In the genomic region with DNA sequence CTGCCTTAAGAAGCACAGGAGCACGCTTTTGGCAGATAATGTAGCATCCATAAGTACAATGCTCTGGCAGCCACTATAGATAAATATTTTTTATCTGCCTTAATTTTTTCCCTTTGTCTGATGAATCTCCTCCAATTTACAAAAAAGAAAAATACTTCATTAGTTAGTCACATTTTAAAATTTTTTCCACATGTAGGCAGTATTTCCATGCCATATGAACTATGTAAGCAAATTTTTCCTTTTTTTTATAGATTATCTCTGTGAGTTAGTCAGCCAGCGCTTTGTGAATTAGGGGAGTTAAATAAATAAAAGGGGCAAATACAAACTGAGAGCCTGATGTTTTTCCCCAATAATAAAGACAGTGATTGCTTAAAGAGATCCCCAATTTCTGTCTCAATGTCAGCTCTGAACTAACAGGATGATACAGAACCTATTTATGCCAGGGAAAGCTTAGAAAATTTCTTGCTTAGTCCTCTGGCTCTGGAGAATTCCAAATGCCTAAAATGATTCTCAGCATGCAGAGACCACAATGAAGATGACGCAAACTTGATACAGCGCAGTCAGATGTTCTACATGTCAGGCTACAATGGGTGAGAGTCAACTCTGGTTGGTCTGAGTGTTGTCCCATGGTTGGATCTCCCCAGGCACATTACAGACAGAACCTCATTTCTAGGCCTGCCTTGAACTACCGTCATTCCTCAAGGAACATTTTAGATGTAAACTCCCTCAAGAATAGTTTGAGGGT, we compare ENCODE assay signal across 28 cellular contexts.
"Had no signal": no experiment of that assay in that cellular context is flagged by ENCODE, and none has a peak within 500 bp of the region (broad histone marks: within the 10 kb centered on the region; RNA-seq: fewer than 3 reads in every experiment).

No MANE protein-coding gene starts in this region.

- H3K4me3 Mint-ChIP-seq: activated CD4-positive, alpha-beta memory T cell treated with anti-CD3 and anti-CD28 coated beads for 36 hours; activated CD4-positive, alpha-beta T cell treated with anti-CD3 and anti-CD28 coated beads, Interleukin-2, amount 10 ng/mL, durations not matched to agents 24 days and 14 days; activated naive CD4-positive, alpha-beta T cell treated with anti-CD3 and anti-CD28 coated beads, Interleukin-2, amount 10 ng/mL, durations not matched to agents 7 days and 5 days; activated naive CD8-positive, alpha-beta T cell treated with anti-CD3 and anti-CD28 coated beads, Interleukin-2, amount 10 ng/mL, durations not matched to agents 7 days and 5 days; endodermal cell; nephron; T-helper 1 cell treated with Interleukin-12 subunit alpha and Interleukin-12 subunit beta and Interleukin-4 antibody, amounts not matched to agents 30 μg/mL and 1 μg/mL, for 36 hours had no signal

- ATAC-seq: activated CD4-positive, CD25-positive, alpha-beta regulatory T cell treated with anti-CD3 and anti-CD28 coated beads, Interleukin-2, amount 50 U/mL, for 24 hours; esophagus mucosa; upper lobe of right lung had no signal

- DNase-seq: activated CD4-positive, alpha-beta memory T cell treated with anti-CD3 and anti-CD28 coated beads for 36 hours; activated CD4-positive, alpha-beta T cell treated with anti-CD3 and anti-CD28 coated beads, Interleukin-2, amount 10 ng/mL, durations not matched to agents 24 days and 14 days; activated CD8-positive, alpha-beta memory T cell treated with anti-CD3 and anti-CD28 coated beads, Interleukin-2, amount 50 U/mL, for 4 hours; activated gamma-delta T cell; activated naive CD4-positive, alpha-beta T cell treated with anti-CD3 and anti-CD28 coated beads, Interleukin-2, amount 10 ng/mL, durations not matched to agents 7 days and 5 days; activated naive CD8-positive, alpha-beta T cell treated with anti-CD3 and anti-CD28 coated beads, Interleukin-2, amount 10 ng/mL, durations not matched to agents 7 days and 5 days; activated T-cell treated with anti-CD3 and anti-CD28 coated beads, Interleukin-2, amount 50 U/mL, for 1 hour; amniotic stem cell; cerebellar nuclear complex; cortex of kidney; endodermal cell; islet precursor cell; mammary epithelial cell; stimulated activated naive CD4-positive, alpha-beta T cell; SW 1271; T1000; tibial artery; upper lobe of right lung; WERI-Rb-1 had no signal

- H3K9me3 ChIP-seq: right atrium auricular region, suprapubic skin, tibial artery, upper lobe of right lung had no signal

- H3K27ac Mint-ChIP-seq: activated CD4-positive, alpha-beta memory T cell treated with anti-CD3 and anti-CD28 coated beads for 36 hours; activated CD4-positive, alpha-beta T cell treated with anti-CD3 and anti-CD28 coated beads, Interleukin-2, amount 10 ng/mL, durations not matched to agents 24 days and 14 days; activated naive CD4-positive, alpha-beta T cell treated with anti-CD3 and anti-CD28 coated beads, Interleukin-2, amount 10 ng/mL, durations not matched to agents 7 days and 5 days; activated naive CD8-positive, alpha-beta T cell treated with anti-CD3 and anti-CD28 coated beads, Interleukin-2, amount 10 ng/mL, durations not matched to agents 7 days and 5 days; endodermal cell; nephron; T-helper 1 cell treated with Interleukin-12 subunit alpha and Interleukin-12 subunit beta and Interleukin-4 antibody, amounts not matched to agents 30 μg/mL and 1 μg/mL, for 36 hours had no signal

- H3K27ac ChIP-seq: cardiac muscle cell, parathyroid adenoma, right atrium auricular region, suprapubic skin, tibial artery, upper lobe of right lung, WERI-Rb-1 had no signal

- H3K27me3 Mint-ChIP-seq: activated CD4-positive, alpha-beta memory T cell treated with anti-CD3 and anti-CD28 coated beads for 36 hours; activated CD4-positive, alpha-beta T cell treated with anti-CD3 and anti-CD28 coated beads, Interleukin-2, amount 10 ng/mL, durations not matched to agents 24 days and 14 days; activated naive CD4-positive, alpha-beta T cell treated with anti-CD3 and anti-CD28 coated beads, Interleukin-2, amount 10 ng/mL, durations not matched to agents 7 days and 5 days; activated naive CD8-positive, alpha-beta T cell treated with anti-CD3 and anti-CD28 coated beads, Interleukin-2, amount 10 ng/mL, durations not matched to agents 7 days and 5 days had no signal

- H2AFZ ChIP-seq: parathyroid adenoma had no signal

- H3K4me1 Mint-ChIP-seq: activated CD4-positive, alpha-beta T cell treated with anti-CD3 and anti-CD28 coated beads, Interleukin-2, amount 10 ng/mL, durations not matched to agents 24 days and 14 days; activated naive CD4-positive, alpha-beta T cell treated with anti-CD3 and anti-CD28 coated beads, Interleukin-2, amount 10 ng/mL, durations not matched to agents 7 days and 5 days; activated naive CD8-positive, alpha-beta T cell treated with anti-CD3 and anti-CD28 coated beads, Interleukin-2, amount 10 ng/mL, durations not matched to agents 7 days and 5 days; nephron had no signal

- H3K4me1 ChIP-seq: parathyroid adenoma, right atrium auricular region, suprapubic skin, tibial artery, upper lobe of right lung had no signal

- H3K27me3 ChIP-seq: cardiac muscle cell, right atrium auricular region, suprapubic skin, tibial artery, upper lobe of right lung had no signal

- H3K4me2 ChIP-seq: smooth muscle cell had no signal

- H3K9ac ChIP-seq: parathyroid adenoma had no signal

- H3K4me3 ChIP-seq: cardiac muscle cell, right atrium auricular region, smooth muscle cell, suprapubic skin, tibial artery, upper lobe of right lung had no signal

- H3K9me3 Mint-ChIP-seq: activated CD4-positive, alpha-beta T cell treated with anti-CD3 and anti-CD28 coated beads, Interleukin-2, amount 10 ng/mL, durations not matched to agents 24 days and 14 days; endodermal cell; nephron had no signal

- H3K36me3 ChIP-seq: cardiac muscle cell, right atrium auricular region, suprapubic skin, tibial artery, upper lobe of right lung, WERI-Rb-1 had no signal

- H3K36me3 Mint-ChIP-seq: activated CD4-positive, alpha-beta memory T cell treated with anti-CD3 and anti-CD28 coated beads for 36 hours; activated naive CD4-positive, alpha-beta T cell treated with anti-CD3 and anti-CD28 coated beads, Interleukin-2, amount 10 ng/mL, durations not matched to agents 7 days and 5 days; activated naive CD8-positive, alpha-beta T cell treated with anti-CD3 and anti-CD28 coated beads, Interleukin-2, amount 10 ng/mL, durations not matched to agents 7 days and 5 days had no signal

- H3K79me2 ChIP-seq: parathyroid adenoma had no signal
